Comparison of ENCODE assay signal across 15 cellular contexts in genomic region chrX:80550722-80551121, GRCh38.
A peak's percentile ranks its signal among the peaks of the same experiment; 100 is the strongest.
DNase-seq lines count a peak whose midpoint lies in the region; ATAC-seq and TF ChIP-seq lines count a peak whose summit lies in the region.
"Had no signal": no experiment of that assay in that cellular context is flagged by ENCODE, and none has a peak within 500 bp of the region (broad histone marks: within the 10 kb centered on the region; RNA-seq: fewer than 3 reads in every experiment).

No MANE protein-coding gene starts in this region.

- intact Hi-C loops in mammary epithelial cell (cut with micrococcal nuclease): no loop called here

- H3K4me1 ChIP-seq in MM.1S (ENCODE audit: low read length) (no peaks in the 10 kb centered on the region), mammary epithelial cell (ENCODE audit: insufficient read depth, low read length) (no peaks in the 10 kb centered on the region)

- H3K9me3 ChIP-seq in MM.1S (replicated peaks; ENCODE audit: insufficient read depth, low read length) (no peaks in the 10 kb centered on the region; the same call in 1 of the 2 replicates), WERI-Rb-1 (ENCODE audit: severe bottlenecking) (no peaks in the 10 kb centered on the region), mammary epithelial cell (replicated peaks; ENCODE audit: insufficient read depth, low read length) (peaks cover 2% of the 10 kb centered on the region)

- no peaks in the 10 kb centered on the region for H4K20me1 ChIP-seq in MM.1S (ENCODE audit: insufficient read depth, low read length)
- no peaks in the 10 kb centered on the region for H4K20me1 ChIP-seq in mammary epithelial cell (ENCODE audit: insufficient read depth, low read length)

- BruUV-seq in mammary epithelial cell (replicated peaks; lab: Mats Ljungman, UMichigan): no TSS peak

- H3K4me3 ChIP-seq in MM.1S (ENCODE audit: low read length) (no peak overlapping the region), WERI-Rb-1 (ENCODE audit: low read depth, low read length) (no peak overlapping the region), mammary epithelial cell (replicated peaks in 1 of 3; ENCODE audit: insufficient read depth in 1 of 3, low read depth in 2 of 3, low read length in 3 of 3) (no peak overlapping the region)

- dilution Hi-C loops in mammary epithelial cell (cut with HindIII; ENCODE audit: low sequenced_read_pairs): no loop called here

- ATAC-seq in GM21526 (IDR thresholded peaks at IDR 0.05; ENCODE audit: low FRiP score, unreplicated experiment): peak; percentile 58
- ATAC-seq: left lobe of liver had no signal

- in situ Hi-C loops in mammary epithelial cell (cut with MboI; ENCODE audit: low sequenced_read_pairs in 2 of 2): no loop called here

- no peaks in the 10 kb centered on the region for H3K27me3 ChIP-seq in MM.1S (replicated peaks; ENCODE audit: insufficient read depth, low read length)
- peaks cover 14% of the 10 kb centered on the region for H3K27me3 ChIP-seq in WERI-Rb-1 (ENCODE audit: insufficient read depth, low read depth, severe bottlenecking)
- H3K27me3 ChIP-seq in mammary epithelial cell (ENCODE audit: insufficient read depth, low read length): no peaks in the 10 kb centered on the region

- DNase-seq in ELR (ENCODE audit: low read depth): peak; percentile 1
- peak; percentile 8 for DNase-seq in MM.1S
- peak; percentile 27 for DNase-seq in WERI-Rb-1
- DNase-seq in kidney glomerular epithelial cell (lab: John Stamatoyannopoulos, UW): no peak
- no peak for DNase-seq in activated CD4-positive, CD25-positive, alpha-beta regulatory T cell (lab: John Stamatoyannopoulos, UW)
- no peak for DNase-seq in SIG-M5 (lab: John Stamatoyannopoulos, UW)
- no peak for DNase-seq in mammary epithelial cell
- DNase-seq: activated CD4-positive, alpha-beta T cell treated with anti-CD3 and anti-CD28 coated beads, Interleukin-2, amount 50 U/mL, for 4 hours; activated effector memory CD4-positive, alpha-beta T cell treated with Interleukin-2 at 50 U/mL for 16 hours; CD4-positive, alpha-beta T cell; effector CD4-positive, alpha-beta T cell; NCI-H1092; NCI-H510A treated with DMSO at 0.1 percent for 48 hours had no signal

- H2AFZ ChIP-seq in MM.1S (ENCODE audit: low read length): no peak overlapping the region
- H2AFZ ChIP-seq in mammary epithelial cell (ENCODE audit: low read depth, low read length): no peak overlapping the region

- no peaks in the 10 kb centered on the region for H3K9me2 ChIP-seq in MM.1S (replicated peaks; ENCODE audit: insufficient read depth, low read length)

- H3K79me2 ChIP-seq in MM.1S (ENCODE audit: low read length) (no peaks in the 10 kb centered on the region), mammary epithelial cell (ENCODE audit: insufficient read depth, low read length) (no peaks in the 10 kb centered on the region)

- WGBS in mammary epithelial cell (ENCODE audit: low coverage, missing lambda C conversion rate): 100% methylated on average over 1 of the region's 6 CpGs

- H3K36me3 ChIP-seq in MM.1S (replicated peaks; ENCODE audit: insufficient read depth, low read length) (no peaks in the 10 kb centered on the region), WERI-Rb-1 (no peaks in the 10 kb centered on the region), mammary epithelial cell (ENCODE audit: insufficient read depth, low read length) (no peaks in the 10 kb centered on the region)

- CTCF ChIA-PET in mammary epithelial cell (lab: Charles Lee; ENCODE audit: low non-redundant PET): no interaction called here

- no peak overlapping the region for H3K27ac ChIP-seq in MM.1S (ENCODE audit: low read length)
- H3K27ac ChIP-seq in WERI-Rb-1: no peak overlapping the region
- no peak overlapping the region for H3K27ac ChIP-seq in mammary epithelial cell (ENCODE audit: insufficient read depth, low read depth, low read length)

- H3K9ac ChIP-seq in MM.1S (ENCODE audit: low read length) (no peak overlapping the region), mammary epithelial cell (ENCODE audit: insufficient read depth, low read length) (no peak overlapping the region)

- H3F3A ChIP-seq in MM.1S (ENCODE audit: insufficient read depth, low read length): no peaks in the 10 kb centered on the region

- TF ChIP-seq CTCF in MM.1S (IDR thresholded peaks at IDR 0.05; ENCODE audit: low read length) (0 out of 2 replicates have a peak, but pooled peaks have one; percentile 4), WERI-Rb-1 (IDR thresholded peaks at IDR 0.05; ENCODE audit: low read depth, low read length) (peak; percentile 64), mammary epithelial cell (conservative IDR thresholded peaks at IDR 0.05 in 1 of 2, IDR thresholded peaks at IDR 0.05 in 1 of 2; ENCODE audit: extremely low read depth in 1 of 2, insufficient read depth in 1 of 2, low read depth in 1 of 2, low read length in 2 of 2) (no peak)

- no peak overlapping the region for H3K4me2 ChIP-seq in MM.1S (ENCODE audit: low read depth, low read length)
- no peak overlapping the region for H3K4me2 ChIP-seq in mammary epithelial cell (ENCODE audit: insufficient read depth, low read depth, low read length)

Comparison
In these comparisons a context has a peak if more than half of its experiments do, and no peak if none do; other contexts are left out.
1. DNase-seq: peak in ELR (single experiment), MM.1S (single experiment) and WERI-Rb-1 (single experiment); none in kidney glomerular epithelial cell (single experiment), activated CD4-positive, CD25-positive, alpha-beta regulatory T cell (0 of 4), SIG-M5 (single experiment) and mammary epithelial cell (single experiment).
2. CTCF ChIP-seq: peak in MM.1S (single experiment) and WERI-Rb-1 (single experiment); none in mammary epithelial cell (0 of 2).